Comparison of ENCODE assay signal across 10 cellular contexts in the genomic region with DNA sequence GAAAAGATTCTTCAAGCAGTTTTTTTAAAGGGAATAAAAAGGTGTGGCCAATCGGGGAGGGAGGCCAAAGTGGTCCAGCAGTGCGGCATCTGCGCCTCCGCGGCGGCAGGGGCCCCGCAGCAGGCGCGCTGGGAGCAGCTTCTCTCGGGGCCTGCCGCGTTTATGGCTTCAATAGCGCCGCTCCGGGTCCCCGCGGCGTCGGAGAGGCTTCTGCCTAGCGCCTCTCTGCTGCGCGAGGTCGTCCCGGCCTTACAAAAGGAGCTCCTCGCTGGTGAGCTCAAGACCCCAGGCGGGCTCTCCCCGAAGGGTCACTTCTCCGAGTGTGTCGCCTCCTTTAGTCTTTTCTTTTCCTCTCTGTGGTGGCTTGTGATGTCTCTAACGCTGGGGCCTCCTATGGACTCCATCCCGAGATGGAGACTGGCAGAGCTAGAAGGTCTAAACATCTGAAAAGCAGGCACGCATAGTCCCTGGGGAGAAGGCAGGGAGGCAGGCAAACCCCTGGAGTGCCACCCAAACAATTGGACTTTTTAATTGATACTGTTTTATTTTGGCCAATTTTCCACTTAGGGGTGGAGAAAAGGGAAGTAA.
DNase-seq lines count a peak whose midpoint lies in the region; ATAC-seq, FAIRE-seq and TF ChIP-seq lines count a peak whose summit lies in the region.
"Had no signal": no experiment of that assay in that cellular context is flagged by ENCODE, and none has a peak within 500 bp of the region (broad histone marks: within the 10 kb centered on the region; RNA-seq: fewer than 3 reads in every experiment).

No MANE protein-coding gene starts in this region.

- H4K20me1 ChIP-seq in OCI-LY7 (ENCODE audit: insufficient read depth, low read length): no peaks in the 10 kb centered on the region

- TF ChIP-seq POLR2A in GM12891 (IDR thresholded peaks at IDR 0.05; ENCODE audit: low read depth, low read length) (no peak), heart left ventricle (IDR thresholded peaks at IDR 0.05) (no peak)

- H3K27me3 ChIP-seq in heart left ventricle: peaks cover 0 to 5% (median 0%) of the 10 kb centered on the region in 9 donors

- peak; percentile 14 for DNase-seq in GM12891 (ENCODE audit: insufficient read length, low spot score)
- peak; percentile 67 for DNase-seq in WTC11 (ENCODE audit: low spot score)
- no peak for DNase-seq in heart left ventricle
- peak in 8 of 10 donors; percentile 6 to 88 (median 38) for DNase-seq in posterior cingulate gyrus
- DNase-seq in HuH-7.5 (ENCODE audit: low spot score): no peak
- DNase-seq in OCI-LY7 (ENCODE audit: low spot score): no peak
- DNase-seq: foreskin melanocyte, NCI-H446 had no signal

- H3K9me3 ChIP-seq in heart left ventricle: no peaks in the 10 kb centered on the region
- no peaks in the 10 kb centered on the region for H3K9me3 ChIP-seq in OCI-LY7 (ENCODE audit: low read length)

- peak overlapping the region in 8 of 12 donors; percentile 19 to 48 (median 28) for H3K4me3 ChIP-seq in heart left ventricle
- no peak overlapping the region for H3K4me3 ChIP-seq in OCI-LY7 (ENCODE audit: low read depth, low read length, poor library complexity, severe bottlenecking)

- TF ChIP-seq CTCF in WTC11 (IDR thresholded peaks at IDR 0.05): no peak
- peak in 1 of 12 donors; percentile 3 for TF ChIP-seq CTCF in heart left ventricle (IDR thresholded peaks at IDR 0.05)
- no peak for TF ChIP-seq CTCF in OCI-LY7 (conservative IDR thresholded peaks at IDR 0.05; ENCODE audit: low read length)

- ATAC-seq in WTC11 (peak; percentile 87), heart left ventricle (peak in 3 of 4 donors; percentile 33 to 71 (median 52)), GM18858 (IDR thresholded peaks at IDR 0.05; ENCODE audit: unreplicated experiment) (no peak), GM21447 (IDR thresholded peaks at IDR 0.05; ENCODE audit: unreplicated experiment) (no peak)

- H3K4me1 Mint-ChIP-seq in WTC11: peaks cover 17% of the 10 kb centered on the region

- H3K9me2 ChIP-seq in OCI-LY7 (ENCODE audit: insufficient read depth, low read length): no peaks in the 10 kb centered on the region

- POLR2A ChIA-PET in WTC11 (lab: Charles Lee) (interaction anchor here (1.0 kb wide), 1 partner anchor 391 kb away, joined by 3 read pairs; the partner anchor contains the start of gene ALS2), OCI-LY7 (lab: Charles Lee) (interaction anchor here (0.7 kb wide), 1 partner anchor 1596 kb away, joined by 5 read pairs; no protein-coding TSS in a partner anchor)

- no peak overlapping the region for H3K4me2 ChIP-seq in OCI-LY7 (ENCODE audit: low read length)

- intact Hi-C loops in heart left ventricle (cut with DNase I) (loop anchor here in 3 of 10 donors (5.0 to 10.0 kb wide), 2 partner anchors 134 to 137 kb away; partner anchors contain the start of gene FZD7 (in 1 of the 3)), posterior cingulate gyrus (cut with DNase I) (no loop called here), OCI-LY7 (cut with micrococcal nuclease; ENCODE audit: unreplicated experiment) (loop anchor here (10.0 kb wide), 2 partner anchors 207 to 507 kb away; no protein-coding TSS in a partner anchor)

- CTCF ChIA-PET in WTC11 (lab: Charles Lee): interaction anchor here (0.7 to 2.4 kb wide), 11 partner anchors 8 to 311 kb away, joined by 3 to 8 read pairs (median 3); partner anchors contain the start of gene KIAA2012
- CTCF ChIA-PET in OCI-LY7 (lab: Charles Lee; ENCODE audit: unreplicated experiment): no interaction called here

- peaks cover 4% of the 10 kb centered on the region for H3K9me3 Mint-ChIP-seq in WTC11

- H3K36me3 Mint-ChIP-seq in WTC11: peaks cover under 1% of the 10 kb centered on the region

- H3K4me1 ChIP-seq in heart left ventricle: peaks cover 0 to 13% (median 4%) of the 10 kb centered on the region in 12 donors
- no peaks in the 10 kb centered on the region for H3K4me1 ChIP-seq in OCI-LY7 (ENCODE audit: insufficient read depth, low read length, poor library complexity, severe bottlenecking)

- H3K27ac ChIP-seq in heart left ventricle (peak overlapping the region in 1 of 12 donors; percentile 65), OCI-LY7 (ENCODE audit: low read depth, low read length, poor library complexity, severe bottlenecking) (no peak overlapping the region)

- no peak overlapping the region for H2AFZ ChIP-seq in OCI-LY7 (ENCODE audit: low read length)

- H3K27ac Mint-ChIP-seq in WTC11: no peak overlapping the region

- 13 to 26% (median 20%) methylated on average over 30 to 32 of the region's 32 CpGs for WGBS in heart left ventricle, 4 donors

- H3K27me3 Mint-ChIP-seq in WTC11 (ENCODE audit: low read depth): peaks cover 27% of the 10 kb centered on the region

- H3K79me2 ChIP-seq in OCI-LY7 (ENCODE audit: insufficient read depth, low read depth, low read length): no peaks in the 10 kb centered on the region

- H3K4me3 Mint-ChIP-seq in WTC11: peak overlapping the region; percentile 42

- BruUV-seq in OCI-LY7 (replicated peaks; lab: Mats Ljungman, UMichigan): no TSS peak

- FAIRE-seq in GM12891 (lab: Jason Lieb, UNC): no peak

- no peaks in the 10 kb centered on the region for H3K36me3 ChIP-seq in heart left ventricle
- H3K36me3 ChIP-seq in OCI-LY7 (ENCODE audit: insufficient read depth, low read length): no peaks in the 10 kb centered on the region

TF ChIP-seq in GM12891, 5 proteins besides CTCF, POLR2A, EP300 and RAD21:
- no peak for TF ChIP-seq SPI1 (IDR thresholded peaks at IDR 0.05; ENCODE audit: low read depth, low read length)
- TF ChIP-seq PAX5 (IDR thresholded peaks at IDR 0.05; ENCODE audit: insufficient read depth, low read length, severe bottlenecking): no peak
- TF ChIP-seq POLR2AphosphoS5 (IDR thresholded peaks at IDR 0.05; ENCODE audit: low read depth, low read length): no peak
- no peak for TF ChIP-seq POU2F2 (IDR thresholded peaks at IDR 0.05; ENCODE audit: low read depth, low read length)
- TF ChIP-seq TAF1 (IDR thresholded peaks at IDR 0.05; ENCODE audit: low read depth, low read length): no peak

TF ChIP-seq in WTC11, 78 proteins besides CTCF, POLR2A, EP300 and RAD21:
- TF ChIP-seq, protein P1, sequence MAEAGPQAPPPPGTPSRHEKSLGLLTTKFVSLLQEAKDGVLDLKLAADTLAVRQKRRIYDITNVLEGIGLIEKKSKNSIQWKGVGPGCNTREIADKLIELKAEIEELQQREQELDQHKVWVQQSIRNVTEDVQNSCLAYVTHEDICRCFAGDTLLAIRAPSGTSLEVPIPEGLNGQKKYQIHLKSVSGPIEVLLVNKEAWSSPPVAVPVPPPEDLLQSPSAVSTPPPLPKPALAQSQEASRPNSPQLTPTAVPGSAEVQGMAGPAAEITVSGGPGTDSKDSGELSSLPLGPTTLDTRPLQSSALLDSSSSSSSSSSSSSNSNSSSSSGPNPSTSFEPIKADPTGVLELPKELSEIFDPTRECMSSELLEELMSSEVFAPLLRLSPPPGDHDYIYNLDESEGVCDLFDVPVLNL (CRISPR knock-in tag; IDR thresholded peaks at IDR 0.05; ENCODE audit: borderline replicate concordance, low read depth): no peak
- TF ChIP-seq FOXP1 (CRISPR knock-in tag; IDR thresholded peaks at IDR 0.05; ENCODE audit: borderline replicate concordance) (no peak), ZNF423 (CRISPR knock-in tag; IDR thresholded peaks at IDR 0.05) (peak; percentile 47), ZNF416 (CRISPR knock-in tag; IDR thresholded peaks at IDR 0.05) (no peak), ZNF121 (CRISPR knock-in tag; IDR thresholded peaks at IDR 0.05) (no peak), NR1H2 (CRISPR knock-in tag; IDR thresholded peaks at IDR 0.05) (no peak), TCF7 (CRISPR knock-in tag; IDR thresholded peaks at IDR 0.05; ENCODE audit: low read depth) (no peak)

Comparison
In these comparisons a context has a peak if more than half of its experiments do, and no peak if none do; other contexts are left out.
1. DNase-seq: peak in GM12891 (single experiment), WTC11 (single experiment) and posterior cingulate gyrus (8 of 10); none in heart left ventricle (0 of 5), HuH-7.5 (single experiment) and OCI-LY7 (single experiment).
2. ATAC-seq: peak in WTC11 (single experiment) and heart left ventricle (3 of 4); none in GM18858 (single experiment) and GM21447 (single experiment).